23 cellular contexts compared by ENCODE assay signal in the genomic region with DNA sequence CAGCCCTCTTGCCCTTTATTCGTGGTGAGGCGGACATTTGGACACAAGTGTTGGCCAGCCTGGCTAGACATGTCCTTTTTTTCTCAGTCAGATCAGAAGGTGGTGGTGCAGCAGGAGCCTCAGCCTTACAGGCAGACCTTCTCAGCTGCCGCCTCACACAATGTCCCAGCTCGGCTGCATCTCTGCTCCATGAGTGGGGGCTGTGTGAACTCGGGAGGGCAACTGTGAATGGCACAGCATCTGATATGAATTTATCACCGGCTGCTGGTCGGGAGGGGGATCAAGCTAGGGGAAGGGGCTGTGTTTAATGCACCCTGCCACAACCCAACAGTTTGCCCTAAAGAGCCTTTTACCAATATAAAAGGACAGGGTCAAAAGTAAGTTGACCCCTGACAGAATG.
"Had no signal": no experiment of that assay in that cellular context is flagged by ENCODE, and none has a peak within 500 bp of the region (broad histone marks: within the 10 kb centered on the region; RNA-seq: fewer than 3 reads in every experiment).

No MANE protein-coding gene starts in this region.

- H3K27ac Mint-ChIP-seq: activated CD4-positive, alpha-beta T cell treated with anti-CD3 and anti-CD28 coated beads, Interleukin-2, amount 10 ng/mL, durations not matched to agents 7 days and 5 days; activated CD8-positive, alpha-beta T cell treated with anti-CD3 and anti-CD28 coated beads, Interleukin-2, amount 10 ng/mL, durations not matched to agents 7 days and 5 days; activated naive CD4-positive, alpha-beta T cell treated with anti-CD3 and anti-CD28 coated beads, Interleukin-2, amount 50 U/mL, for 72 hours; effector memory CD8-positive, alpha-beta T cell had no signal

- ATAC-seq: activated CD8-positive, alpha-beta T cell treated with anti-CD3 and anti-CD28 coated beads, Interleukin-2, amount 10 ng/mL, durations not matched to agents 7 days and 5 days; activated naive CD4-positive, alpha-beta T cell treated with anti-CD3 and anti-CD28 coated beads, Interleukin-2, amount 50 U/mL, for 72 hours; effector memory CD8-positive, alpha-beta T cell; left cardiac atrium; mucosa of descending colon; pancreas; psoas muscle; stimulated activated naive CD8-positive, alpha-beta T cell treated with anti-CD3 and anti-CD28 coated beads, Interleukin-15, Interleukin-2, amounts not matched to agents 100 U/mL and 50 U/mL, for 24 hours; upper lobe of right lung had no signal

- H3K9me3 ChIP-seq: ascending aorta, esophagus muscularis mucosa, mucosa of descending colon, pancreas, psoas muscle, right atrium auricular region, spleen, thyroid gland, upper lobe of right lung had no signal

- H3K27ac ChIP-seq: ascending aorta, esophagus muscularis mucosa, pancreas, psoas muscle, right atrium auricular region, spleen, thyroid gland, upper lobe of right lung, VCaP had no signal

- DNase-seq: activated CD4-positive, alpha-beta T cell treated with anti-CD3 and anti-CD28 coated beads, Interleukin-2, amount 10 ng/mL, durations not matched to agents 7 days and 5 days; activated CD4-positive, CD25-positive, alpha-beta regulatory T cell treated with anti-CD3 and anti-CD28 coated beads, Interleukin-2, amount 50 U/mL, for 72 hours; activated CD8-positive, alpha-beta T cell treated with anti-CD3 and anti-CD28 coated beads, Interleukin-2, amount 10 ng/mL, durations not matched to agents 7 days and 5 days; activated T-cell treated with anti-CD3 and anti-CD28 coated beads, Interleukin-2, amount 50 U/mL, for 1 hour; central memory CD4-positive, alpha-beta T cell; dermis blood vessel endothelial cell; effector memory CD8-positive, alpha-beta T cell; left cardiac atrium; mucosa of descending colon; psoas muscle; spleen; stimulated activated CD4-positive, alpha-beta T cell treated with anti-CD3 and anti-CD28 coated beads, Interleukin-4, amount 100 ng/mL, for 4 hours; stimulated activated naive CD8-positive, alpha-beta T cell treated with anti-CD3 and anti-CD28 coated beads, Interleukin-15, Interleukin-2, amounts not matched to agents 100 U/mL and 50 U/mL, for 24 hours; thyroid gland; upper lobe of right lung had no signal

- FAIRE-seq: frontal cortex, islet of Langerhans, pancreas had no signal

- H3K36me3 Mint-ChIP-seq: activated naive CD4-positive, alpha-beta T cell treated with anti-CD3 and anti-CD28 coated beads, Interleukin-2, amount 50 U/mL, for 72 hours had no signal

- H3K4me1 ChIP-seq: ascending aorta, pancreas, right atrium auricular region, spleen, upper lobe of right lung had no signal

- H3K36me3 ChIP-seq: ascending aorta, esophagus muscularis mucosa, pancreas, right atrium auricular region, spleen, thyroid gland, upper lobe of right lung had no signal

- H3K4me1 Mint-ChIP-seq: activated CD4-positive, alpha-beta T cell treated with anti-CD3 and anti-CD28 coated beads, Interleukin-2, amount 10 ng/mL, durations not matched to agents 7 days and 5 days had no signal

- H3K4me3 ChIP-seq: ascending aorta, esophagus muscularis mucosa, mucosa of descending colon, pancreas, psoas muscle, right atrium auricular region, spleen, thyroid gland, upper lobe of right lung had no signal

- H3K27me3 ChIP-seq: ascending aorta, esophagus muscularis mucosa, pancreas, right atrium auricular region, spleen, thyroid gland, upper lobe of right lung had no signal

- H3K4me3 Mint-ChIP-seq: activated CD4-positive, alpha-beta T cell treated with anti-CD3 and anti-CD28 coated beads, Interleukin-2, amount 10 ng/mL, durations not matched to agents 7 days and 5 days; activated CD8-positive, alpha-beta T cell treated with anti-CD3 and anti-CD28 coated beads, Interleukin-2, amount 10 ng/mL, durations not matched to agents 7 days and 5 days; effector memory CD8-positive, alpha-beta T cell had no signal

- H3K27me3 Mint-ChIP-seq: activated CD4-positive, alpha-beta T cell treated with anti-CD3 and anti-CD28 coated beads, Interleukin-2, amount 10 ng/mL, durations not matched to agents 7 days and 5 days; effector memory CD8-positive, alpha-beta T cell had no signal

- H3K9me3 Mint-ChIP-seq: activated CD4-positive, alpha-beta T cell treated with anti-CD3 and anti-CD28 coated beads, Interleukin-2, amount 10 ng/mL, durations not matched to agents 7 days and 5 days; activated naive CD4-positive, alpha-beta T cell treated with anti-CD3 and anti-CD28 coated beads, Interleukin-2, amount 50 U/mL, for 72 hours; effector memory CD8-positive, alpha-beta T cell had no signal
